12 cellular contexts compared by ENCODE assay signal in the genomic region with DNA sequence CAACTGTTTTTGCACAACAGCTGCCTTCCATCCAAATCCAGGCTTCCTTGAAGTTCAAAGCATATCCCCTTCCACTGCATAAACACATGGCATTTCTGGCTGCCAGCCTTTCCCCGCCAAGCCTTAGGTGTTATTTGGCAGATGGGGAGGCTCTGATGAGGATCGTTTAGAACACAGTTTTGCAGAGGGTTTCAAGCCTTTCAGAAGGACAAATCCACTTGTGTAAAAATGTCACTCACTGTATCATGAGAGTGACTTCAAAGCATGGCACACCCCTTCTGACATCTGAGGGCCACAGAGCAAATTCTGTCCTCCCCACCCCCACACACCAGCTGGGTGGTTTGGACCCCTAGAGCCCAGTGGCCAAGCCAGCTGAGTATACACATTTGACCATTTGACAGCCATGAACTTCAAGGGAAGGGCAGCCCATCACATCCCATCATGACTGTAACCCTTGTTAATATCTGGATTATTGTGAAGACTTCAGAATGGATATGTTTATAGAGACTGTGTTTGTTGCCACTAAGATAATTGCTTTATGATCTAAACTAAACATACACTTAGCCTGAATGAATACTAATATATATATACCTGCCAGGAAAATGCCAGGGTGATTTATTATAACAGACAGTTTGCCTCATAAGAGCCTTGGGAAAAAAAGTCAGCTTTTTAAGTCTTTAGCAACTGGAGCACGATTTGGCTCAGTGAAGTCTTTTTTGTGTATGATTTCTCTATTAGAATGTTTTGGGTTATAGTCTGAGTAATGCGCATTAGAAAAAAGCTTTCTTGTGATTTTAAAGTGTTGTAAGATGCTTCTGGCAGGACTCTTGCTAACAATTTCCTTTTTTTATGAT. TPM values are rescaled to one million over a fixed set of nuclear protein-coding genes. Genes with fewer than 3 reads are reported as not detected.
DNase-seq lines count a peak whose midpoint lies in the region; ATAC-seq, FAIRE-seq and TF ChIP-seq lines count a peak whose summit lies in the region.
"Had no signal": no experiment of that assay in that cellular context is flagged by ENCODE, and none has a peak within 500 bp of the region (broad histone marks: within the 10 kb centered on the region; RNA-seq: fewer than 3 reads in every experiment).

No MANE protein-coding gene starts in this region.

- no peak overlapping the region for H3K4me2 ChIP-seq in GM23338

- DNase-seq in DMS153 treated with DMSO at 0.1 percent for 48 hours (lab: John Stamatoyannopoulos, UW; ENCODE audit: unreplicated experiment) (peak; percentile 5), NCI-H2081 (lab: John Stamatoyannopoulos, UW) (peak; percentile 22 to 82), pancreas (no peak), nephron progenitor cell (no peak), GM23338 (ENCODE audit: low spot score) (no peak)
- DNase-seq: activated CD4-positive, alpha-beta T cell treated with anti-CD3 and anti-CD28 coated beads for 1 hour; activated T-cell treated with anti-CD3 and anti-CD28 coated beads, Interleukin-2, amount 50 U/mL, for 72 hours; GM23248; small intestine had no signal

- peaks cover 8% of the 10 kb centered on the region; the same call in 1 of the 2 replicates for H4K20me1 ChIP-seq in GM23338 (replicated peaks; ENCODE audit: insufficient read depth)

- ATAC-seq in pancreas = no peak
- no peak for ATAC-seq in HG03469 (IDR thresholded peaks at IDR 0.05; ENCODE audit: unreplicated experiment)
- no peak for ATAC-seq in GM23338
- no peak for ATAC-seq in GM21367 (IDR thresholded peaks at IDR 0.05; ENCODE audit: unreplicated experiment)
- ATAC-seq: activated T-cell treated with anti-CD3 and anti-CD28 coated beads, Interleukin-2, amount 50 U/mL, for 72 hours had no signal

- no peak overlapping the region for H2AFZ ChIP-seq in GM23338
- H2AFZ ChIP-seq: GM23248 had no signal

- no peaks in the 10 kb centered on the region for H3K79me2 ChIP-seq in GM23338 (replicated peaks; ENCODE audit: insufficient read depth)

- H3K27me3 Mint-ChIP-seq in nephron progenitor cell (ENCODE audit: low read depth, poor library complexity) (no peaks in the 10 kb centered on the region), GM23338 (ENCODE audit: insufficient read depth, low read depth, poor library complexity) (no peaks in the 10 kb centered on the region)

- H3K27ac Mint-ChIP-seq in nephron progenitor cell = no peak overlapping the region
- no peak overlapping the region for H3K27ac Mint-ChIP-seq in GM23338
- H3K27ac Mint-ChIP-seq: activated T-cell treated with anti-CD3 and anti-CD28 coated beads, Interleukin-2, amount 50 U/mL, for 72 hours had no signal

- TF ChIP-seq CTCF in pancreas (IDR thresholded peaks at IDR 0.05) (no peak), nephron progenitor cell (IDR thresholded peaks at IDR 0.05) (no peak), GM23338 (conservative IDR thresholded peaks at IDR 0.05; ENCODE audit: low read depth in 2 of 2) (no peak)

- H3K4me1 Mint-ChIP-seq in nephron progenitor cell = peaks cover 48% of the 10 kb centered on the region
- H3K4me1 Mint-ChIP-seq in GM23338 = peaks cover 5% of the 10 kb centered on the region; the same call in 2 of the 3 replicates

- H3K27me3 ChIP-seq in pancreas = no peaks in the 10 kb centered on the region
- no peaks in the 10 kb centered on the region for H3K27me3 ChIP-seq in GM23338 (ENCODE audit: insufficient read depth)

- FAIRE-seq in endometrium (lab: Jason Lieb, UNC) (peak; percentile 97), pancreas (lab: Jason Lieb, UNC) (peak; percentile 60)
- FAIRE-seq: small intestine had no signal

- no peaks in the 10 kb centered on the region for H3K9me2 ChIP-seq in GM23338 (ENCODE audit: insufficient read depth)

- H3K4me3 ChIP-seq in pancreas = no peak overlapping the region
- H3K4me3 ChIP-seq in GM23338 = no peak overlapping the region
- H3K4me3 ChIP-seq: GM23248 had no signal

- peaks cover 22% of the 10 kb centered on the region for H3K36me3 Mint-ChIP-seq in nephron progenitor cell (ENCODE audit: low read depth)
- H3K36me3 Mint-ChIP-seq in GM23338 (ENCODE audit: low read depth) = peaks cover 55% of the 10 kb centered on the region

- H3K4me1 ChIP-seq in pancreas (no peaks in the 10 kb centered on the region), GM23338 (ENCODE audit: insufficient read depth) (no peaks in the 10 kb centered on the region)

- no peaks in the 10 kb centered on the region for H3F3A ChIP-seq in GM23338 (replicated peaks; ENCODE audit: low read depth)

- H3K9me3 Mint-ChIP-seq in nephron progenitor cell (no peaks in the 10 kb centered on the region), GM23338 (no peaks in the 10 kb centered on the region)
- H3K9me3 Mint-ChIP-seq: activated T-cell treated with anti-CD3 and anti-CD28 coated beads, Interleukin-2, amount 50 U/mL, for 72 hours had no signal

- H3K9me3 ChIP-seq in pancreas = no peaks in the 10 kb centered on the region

- H3K4me3 Mint-ChIP-seq in nephron progenitor cell (no peak overlapping the region), GM23338 (no peak overlapping the region)
- H3K4me3 Mint-ChIP-seq: activated T-cell treated with anti-CD3 and anti-CD28 coated beads, Interleukin-2, amount 50 U/mL, for 72 hours had no signal

- no peaks in the 10 kb centered on the region for H3K36me3 ChIP-seq in pancreas
- peaks cover 16% of the 10 kb centered on the region for H3K36me3 ChIP-seq in GM23338 (ENCODE audit: insufficient read depth)

- WGBS in pancreas, 2 donors = 36 to 43% methylated on average over 4 of the region's 4 CpGs

- intact Hi-C loops in pancreas (cut with DNase I) = no loop called here

- H3K27ac ChIP-seq in pancreas (no peak overlapping the region), GM23338 (ENCODE audit: low read depth) (no peak overlapping the region)
- H3K27ac ChIP-seq: GM23248 had no signal

TF ChIP-seq in GM23338, 12 proteins besides CTCF, POLR2A, EP300 and RAD21:
- TF ChIP-seq EZH2 (IDR thresholded peaks at IDR 0.05; ENCODE audit: low read depth, unreplicated experiment) (no peak), JUNB (IDR thresholded peaks at IDR 0.05; ENCODE audit: unreplicated experiment) (no peak)

RNA-seq across cellular contexts. Expression of gene FBLN1, which starts 31.9 kb away (rescaled TPM):
- 100 to 1,000 TPM in 1 of 6 donors, 10 to 100 TPM in 5; 12.0 to 114 (median 44.5) TPM for total RNA-seq in pancreas
- polyA plus RNA-seq in pancreas (10 to 100 TPM; 12.0 to 14.8 TPM), GM23338 (2016; fragmentation: Nextera tagmentation; extraction: Ambion mirVana) (88.4 and 90.1 TPM in 2 replicates)
- total RNA-seq in GM23338 (2014; rRNA removed; shearing (Covaris generic)) = 134 and 137 TPM in 2 replicates
- total RNA-seq: activated T-cell treated with anti-CD3 and anti-CD28 coated beads, Interleukin-2, amount 50 U/mL, for 72 hours had no signal

Comparison
In these comparisons a context has a peak if more than half of its experiments do, and no peak if none do; other contexts are left out.
1. DNase-seq: peak in DMS153 treated with DMSO at 0.1 percent for 48 hours (single experiment) and NCI-H2081 (2 of 2); none in pancreas (0 of 6), nephron progenitor cell (single experiment) and GM23338 (single experiment).